ENCODE assay signal across 8 cellular contexts in the genomic region with DNA sequence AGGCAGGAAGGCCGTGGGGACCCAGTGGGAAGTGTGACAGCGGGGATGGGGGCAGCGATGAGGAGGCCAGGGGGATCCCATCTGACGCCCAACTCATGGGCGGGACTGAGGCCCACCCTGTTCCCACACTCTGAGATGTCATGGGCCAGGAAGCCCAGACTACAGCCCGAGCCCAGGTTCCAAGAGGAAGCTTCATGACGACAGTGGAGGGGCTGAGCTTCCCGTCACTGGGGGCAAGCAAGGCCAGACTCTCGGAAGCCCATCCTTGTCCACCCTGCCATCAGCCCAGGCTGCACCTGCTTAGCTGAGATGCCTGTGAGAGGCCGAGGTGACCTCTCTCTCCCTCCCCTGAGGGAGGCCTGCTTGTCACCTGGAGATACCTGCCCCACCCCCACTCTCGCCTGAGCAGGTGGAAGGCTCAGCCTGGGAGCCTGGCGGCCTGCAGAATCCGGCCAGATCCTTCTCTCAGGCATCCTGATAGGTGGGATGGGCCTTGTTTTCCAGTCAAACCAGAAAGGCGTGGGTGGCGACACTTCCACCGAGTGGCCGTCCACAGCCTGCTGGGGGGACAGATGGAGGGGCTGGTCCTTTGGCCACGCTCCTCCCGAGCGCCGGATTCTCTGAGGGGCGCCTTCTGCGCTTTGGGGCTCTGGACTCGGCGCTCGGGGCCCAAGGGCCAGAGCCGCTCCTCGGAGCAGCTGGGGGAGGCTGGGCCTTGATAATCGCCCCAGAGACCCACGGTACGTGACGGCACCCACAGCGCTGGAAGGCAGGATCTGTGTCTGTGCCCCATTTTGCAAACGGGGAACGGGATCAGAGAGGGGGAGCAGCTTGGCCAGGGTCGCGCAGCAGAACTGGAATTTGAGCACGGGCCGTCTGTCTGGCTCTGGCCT. TPM values are rescaled to one million over a fixed set of nuclear protein-coding genes. Genes with fewer than 3 reads are reported as not detected.
DNase-seq lines count a peak whose midpoint lies in the region; ATAC-seq, FAIRE-seq and TF ChIP-seq lines count a peak whose summit lies in the region.

No MANE protein-coding gene starts in this region.

- FAIRE-seq in GM12892 (lab: Jason Lieb, UNC): no peak

- H3K4ac ChIP-seq in trophoblast cell (ENCODE audit: low read depth, low read length): peak overlapping the region; percentile 96

- H2AFZ ChIP-seq in trophoblast cell (ENCODE audit: insufficient read depth, low read length, poor library complexity): no peak overlapping the region

- H3K36me3 ChIP-seq in endocrine pancreas (ENCODE audit: control insufficient read depth, insufficient read depth, low read length): no peaks in the 10 kb centered on the region
- H3K36me3 ChIP-seq in trophoblast cell (ENCODE audit: control insufficient read depth in 1 of 2, insufficient read depth in 2 of 2, low read length in 2 of 2): peaks cover 9 to 21% of the 10 kb centered on the region in 2 experiments
- H3K36me3 ChIP-seq in SJCRH30: peaks cover 2% of the 10 kb centered on the region; the same call in 1 of the 2 replicates

- no peaks in the 10 kb centered on the region for H3K4me1 ChIP-seq in endocrine pancreas (ENCODE audit: control insufficient read depth, insufficient read depth, low read length)
- peaks cover 47 to 60% of the 10 kb centered on the region in 2 experiments for H3K4me1 ChIP-seq in trophoblast cell (ENCODE audit: control insufficient read depth in 1 of 2, insufficient read depth in 2 of 2, low read length in 2 of 2)
- H3K4me1 ChIP-seq in SJCRH30: no peaks in the 10 kb centered on the region

- no peak overlapping the region for H2BK12ac ChIP-seq in trophoblast cell (ENCODE audit: low read length)

- ATAC-seq in HG03175 (IDR thresholded peaks at IDR 0.05; ENCODE audit: unreplicated experiment) (no peak), HG02840 (IDR thresholded peaks at IDR 0.05; ENCODE audit: low FRiP score, unreplicated experiment) (no peak)

- no peak overlapping the region for H2AK5ac ChIP-seq in trophoblast cell (ENCODE audit: low read length)

- peaks cover 77% of the 10 kb centered on the region for H3K79me2 ChIP-seq in trophoblast cell (ENCODE audit: control insufficient read depth, insufficient read depth, low read length, poor library complexity)

- peak overlapping the region; percentile 97 for H3K4me2 ChIP-seq in trophoblast cell (ENCODE audit: low read length)

- H3K4me3 ChIP-seq in endocrine pancreas (ENCODE audit: control insufficient read depth, insufficient read depth, low read length) (no peak overlapping the region), trophoblast cell (ENCODE audit: low read depth, low read length) (no peak overlapping the region), SJCRH30 (no peak overlapping the region)

- H4K12ac ChIP-seq in trophoblast cell (ENCODE audit: low read depth, low read length): no peak overlapping the region

- peak overlapping the region; percentile 51 for H4K91ac ChIP-seq in trophoblast cell (ENCODE audit: low read depth, low read length)

- H4K8ac ChIP-seq in trophoblast cell (ENCODE audit: low read depth, low read length): peak overlapping the region; percentile 31

- no peak; the same call in 1 of the 2 replicates for TF ChIP-seq POLR2A in GM12892 (IDR thresholded peaks at IDR 0.05; ENCODE audit: low read depth, low read length)

- H3K27me3 ChIP-seq in endocrine pancreas (ENCODE audit: control insufficient read depth, insufficient read depth, low read length): no peaks in the 10 kb centered on the region
- H3K27me3 ChIP-seq in trophoblast cell (ENCODE audit: insufficient read depth, low read length): no peaks in the 10 kb centered on the region
- H3K27me3 ChIP-seq in SJCRH30: no peaks in the 10 kb centered on the region

- H3K23ac ChIP-seq in trophoblast cell (ENCODE audit: low read length): no peak overlapping the region

- peaks cover 42% of the 10 kb centered on the region for H3K79me1 ChIP-seq in trophoblast cell (ENCODE audit: low read length)

- H3K9ac ChIP-seq in endocrine pancreas (ENCODE audit: control insufficient read depth, insufficient read depth, low read length) (peak overlapping the region; percentile 27), trophoblast cell (ENCODE audit: low read length) (peak overlapping the region; percentile 10)

- H3K9me3 ChIP-seq in endocrine pancreas (ENCODE audit: control insufficient read depth, low read length) (no peaks in the 10 kb centered on the region), trophoblast cell (ENCODE audit: insufficient read depth, low read depth, low read length) (no peaks in the 10 kb centered on the region), SJCRH30 (replicated peaks) (no peaks in the 10 kb centered on the region)

- DNase-seq in COLO668 (lab: John Stamatoyannopoulos, UW; ENCODE audit: unreplicated experiment): peak; percentile 95
- peak; percentile 61 for DNase-seq in NCI-H69 (lab: John Stamatoyannopoulos, UW)
- DNase-seq in trophoblast cell: peak; percentile 91 to 94
- DNase-seq in SJCRH30: no peak
- no peak for DNase-seq in GM12892 (ENCODE audit: insufficient read length)

- H3K14ac ChIP-seq in trophoblast cell (ENCODE audit: low read length): peak overlapping the region; percentile 14

- H3K18ac ChIP-seq in trophoblast cell (ENCODE audit: low read length): peak overlapping the region; percentile 71

- H2BK120ac ChIP-seq in trophoblast cell (ENCODE audit: insufficient read depth, low read length, poor library complexity): peak overlapping the region; percentile 65

- H3K27ac ChIP-seq in trophoblast cell (ENCODE audit: low read depth, low read length) (peak overlapping the region; percentile 82), SJCRH30 (no peak overlapping the region)

- WGBS in trophoblast cell (ENCODE audit: extremely low coverage, insufficient coverage, insufficient read length): no CpG with 5 or more reads among the region's 39 CpGs

- H2BK5ac ChIP-seq in trophoblast cell (ENCODE audit: low read depth, low read length, poor library complexity): peak overlapping the region; percentile 65

RNA-seq across cellular contexts. Expression of gene ZBTB7A, which starts 4.8 kb away (rescaled TPM):
- polyA plus RNA-seq in trophoblast cell (2013): 33.3 and 34.5 TPM in 2 replicates
- 8.2 and 8.6 TPM in 2 replicates for total RNA-seq in SJCRH30 (2014; rRNA removed; shearing (Covaris generic))
- 3.1 TPM for polyA plus RNA-seq in GM12892 (2012; ENCODE audit: missing spikeins)

RNA-seq across cellular contexts. Expression of gene PIAS4, which starts 54.4 kb away (rescaled TPM):
- polyA plus RNA-seq in trophoblast cell (2013): 73.6 and 81.3 TPM in 2 replicates
- 32.8 and 35.1 TPM in 2 replicates for total RNA-seq in SJCRH30 (2014; rRNA removed; shearing (Covaris generic))
- polyA plus RNA-seq in GM12892 (2012; ENCODE audit: missing spikeins): 11.3 TPM

Comparison
In these comparisons a context has a peak if more than half of its experiments do, and no peak if none do; other contexts are left out.
1. DNase-seq: peak in COLO668 (single experiment), NCI-H69 (single experiment) and trophoblast cell (2 of 2); none in SJCRH30 (0 of 2) and GM12892 (single experiment).